In the genomic region with DNA sequence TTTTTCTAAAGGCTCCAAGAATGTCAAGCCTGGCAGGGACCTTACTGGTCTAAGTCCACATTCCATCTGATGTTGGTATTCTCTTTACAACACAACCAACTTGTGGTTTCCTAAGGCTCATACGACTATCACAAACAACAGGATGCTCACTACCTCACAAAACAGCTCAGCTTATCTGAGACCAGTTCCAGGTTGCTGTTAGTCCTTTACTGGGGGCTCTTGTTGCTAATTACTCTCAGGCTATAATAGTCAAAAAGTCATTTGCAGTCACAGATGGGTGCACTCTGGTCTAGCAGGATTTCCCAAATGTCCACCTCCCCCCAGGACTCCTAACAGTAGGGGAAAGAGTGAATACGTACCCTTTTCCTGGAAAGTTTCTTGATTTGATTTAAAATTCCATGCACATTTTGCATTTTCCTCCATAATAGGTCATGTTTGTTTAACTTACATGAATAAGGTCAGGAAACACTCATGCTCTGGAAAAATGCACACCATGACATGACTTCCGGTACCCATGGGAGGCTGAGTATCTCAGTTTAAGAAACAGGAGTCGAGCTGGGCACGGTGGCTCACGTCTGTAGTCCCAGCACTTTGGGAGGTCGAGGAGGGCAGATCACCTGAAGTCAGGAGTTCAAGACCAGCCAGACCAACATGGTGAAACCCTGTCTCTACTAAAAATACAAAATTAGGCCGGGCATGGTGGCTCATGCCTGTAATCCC, we compare ENCODE assay signal across 11 cellular contexts. TPM values are rescaled to one million over a fixed set of nuclear protein-coding genes. Genes with fewer than 3 reads are reported as not detected.
DNase-seq lines count a peak whose midpoint lies in the region; ATAC-seq and TF ChIP-seq lines count a peak whose summit lies in the region.
"Had no signal": no experiment of that assay in that cellular context is flagged by ENCODE, and none has a peak within 500 bp of the region (broad histone marks: within the 10 kb centered on the region; RNA-seq: fewer than 3 reads in every experiment).

No MANE protein-coding gene starts in this region.

- H3K36me3 Mint-ChIP-seq in central memory CD8-positive, alpha-beta T cell (ENCODE audit: insufficient read depth): peaks cover 47% of the 10 kb centered on the region
- H3K36me3 Mint-ChIP-seq in naive thymus-derived CD8-positive, alpha-beta T cell: peaks cover 2 to 38% (median 4%) of the 10 kb centered on the region in 3 donors
- no peaks in the 10 kb centered on the region for H3K36me3 Mint-ChIP-seq in CD14-positive monocyte

- peak overlapping the region; percentile 66 for H3K4me3 Mint-ChIP-seq in central memory CD8-positive, alpha-beta T cell
- peak overlapping the region; percentile 71 to 92 (median 87) for H3K4me3 Mint-ChIP-seq in naive thymus-derived CD8-positive, alpha-beta T cell
- H3K4me3 Mint-ChIP-seq in CD14-positive monocyte: no peak overlapping the region

- H3K27ac ChIP-seq in Karpas-422 (ENCODE audit: low read length): no peak overlapping the region
- H3K27ac ChIP-seq: hepatocyte had no signal

- H3K9me3 ChIP-seq in Karpas-422 (ENCODE audit: low read length): no peaks in the 10 kb centered on the region

- peaks cover 29% of the 10 kb centered on the region for H3K4me1 ChIP-seq in Karpas-422 (ENCODE audit: low read length)

- DNase-seq in Daoy (ENCODE audit: low read depth): peak; percentile 56
- DNase-seq in NCI-H226: peak; percentile 61
- DNase-seq in central memory CD8-positive, alpha-beta T cell (ENCODE audit: low spot score in 2 of 2): no peak
- peak in 2 of 10 donors; percentile 52 to 62 for DNase-seq in naive thymus-derived CD8-positive, alpha-beta T cell
- DNase-seq in CD14-positive monocyte (ENCODE audit: low spot score): no peak
- DNase-seq in GOT3 (lab: John Stamatoyannopoulos, UW): no peak
- no peak for DNase-seq in Karpas-422
- DNase-seq: stimulated activated CD4-positive, alpha-beta T cell treated with anti-CD3 and anti-CD28 coated beads, Interleukin-12 subunit alpha, Interleukin-12 subunit beta, amount 100 ng/mL, for 4 hours had no signal

- H3K27ac Mint-ChIP-seq in central memory CD8-positive, alpha-beta T cell (ENCODE audit: low read depth): peak overlapping the region; percentile 91
- peak overlapping the region; percentile 96 to 100 (median 99) for H3K27ac Mint-ChIP-seq in naive thymus-derived CD8-positive, alpha-beta T cell
- H3K27ac Mint-ChIP-seq in CD14-positive monocyte: peak overlapping the region in 1 of 7 donors; percentile 22

- no peaks in the 10 kb centered on the region for H3K79me2 ChIP-seq in Karpas-422 (ENCODE audit: low read length)
- H3K79me2 ChIP-seq: hepatocyte had no signal

- no peaks in the 10 kb centered on the region for H3K36me3 ChIP-seq in Karpas-422 (ENCODE audit: insufficient read depth, low read length)

- H3K27me3 Mint-ChIP-seq in central memory CD8-positive, alpha-beta T cell: no peaks in the 10 kb centered on the region
- H3K27me3 Mint-ChIP-seq in naive thymus-derived CD8-positive, alpha-beta T cell: no peaks in the 10 kb centered on the region
- H3K27me3 Mint-ChIP-seq in CD14-positive monocyte (ENCODE audit: low read depth in 3 of 3): peaks cover 4 to 5% (median 4%) of the 10 kb centered on the region in 3 donors

- H2AFZ ChIP-seq in Karpas-422 (ENCODE audit: low read length): no peak overlapping the region
- H2AFZ ChIP-seq: hepatocyte had no signal

- H3K9me2 ChIP-seq in Karpas-422 (replicated peaks; ENCODE audit: insufficient read depth, low read length): no peaks in the 10 kb centered on the region

- no peak overlapping the region for H3K4me2 ChIP-seq in Karpas-422 (ENCODE audit: low read depth, low read length, poor library complexity, severe bottlenecking)
- H3K4me2 ChIP-seq: hepatocyte had no signal

- POLR2A ChIA-PET in naive thymus-derived CD8-positive, alpha-beta T cell (lab: Charles Lee): interaction anchor here (1.0 to 50.5 kb wide), 4 partner anchors 4 to 127 kb away, joined by 3 to 2080 read pairs (median 1042); a partner anchor contains a TSS

- TF ChIP-seq CTCF in CD14-positive monocyte (IDR thresholded peaks at IDR 0.05): no peak

- intact Hi-C loops in CD14-positive monocyte (cut with micrococcal nuclease): no loop called here

- H3K4me1 Mint-ChIP-seq in central memory CD8-positive, alpha-beta T cell: peaks cover 53% of the 10 kb centered on the region
- peaks cover 30 to 71% (median 68%) of the 10 kb centered on the region in 4 donors for H3K4me1 Mint-ChIP-seq in naive thymus-derived CD8-positive, alpha-beta T cell
- H3K4me1 Mint-ChIP-seq in CD14-positive monocyte: peaks cover 20% of the 10 kb centered on the region

- ATAC-seq in central memory CD8-positive, alpha-beta T cell (replicated peaks; ENCODE audit: extremely low read depth, poor library complexity, severe bottlenecking): no peak
- ATAC-seq in naive thymus-derived CD8-positive, alpha-beta T cell: peak; percentile 38 to 40
- ATAC-seq in GM21360 (IDR thresholded peaks at IDR 0.05; ENCODE audit: unreplicated experiment): no peak
- ATAC-seq: Right ventricle myocardium inferior had no signal

- no peaks in the 10 kb centered on the region for H3K27me3 ChIP-seq in Karpas-422 (ENCODE audit: low read length)
- H3K27me3 ChIP-seq: hepatocyte had no signal

- H3K9me3 Mint-ChIP-seq in central memory CD8-positive, alpha-beta T cell: no peaks in the 10 kb centered on the region
- peaks cover 0 to 2% (median 0%) of the 10 kb centered on the region in 9 donors for H3K9me3 Mint-ChIP-seq in naive thymus-derived CD8-positive, alpha-beta T cell
- H3K9me3 Mint-ChIP-seq in CD14-positive monocyte: peaks cover 0 to 2% (median 0%) of the 10 kb centered on the region in 7 donors

- H3K9ac ChIP-seq in Karpas-422 (ENCODE audit: low read length): no peak overlapping the region

- H4K20me1 ChIP-seq in Karpas-422 (ENCODE audit: insufficient read depth, low read depth, low read length): no peaks in the 10 kb centered on the region

- H3K4me3 ChIP-seq in Karpas-422 (ENCODE audit: low read length): no peak overlapping the region
- H3K4me3 ChIP-seq: hepatocyte had no signal

RNA-seq across cellular contexts. Expression of a gene that starts 16.0 kb away (rescaled TPM):
- 0.06 TPM in 1 of 2 replicates, not detected in the other for total RNA-seq in Daoy (2014; rRNA removed; shearing (Covaris generic))
- total RNA-seq in naive thymus-derived CD8-positive, alpha-beta T cell: 100 to 1,000 TPM; 509 to 515 TPM
- polyA plus RNA-seq in naive thymus-derived CD8-positive, alpha-beta T cell: 1,000 to 10,000 TPM in 1 of 3 donors, 100 to 1,000 TPM in 2; 876 to 1,069 (median 952) TPM
- polyA plus RNA-seq in CD14-positive monocyte: 1 to 10 TPM; 1.7 to 2.2 TPM
- total RNA-seq in Karpas-422 (2014; rRNA removed; shearing (Covaris generic); ENCODE audit: low replicate concordance): 12.0 and 26.1 TPM in 2 replicates

RNA-seq across cellular contexts. Expression of a gene that starts 20.1 kb away (rescaled TPM):
- not detected in 2 replicates for total RNA-seq in Daoy (2014; rRNA removed; shearing (Covaris generic))
- total RNA-seq in naive thymus-derived CD8-positive, alpha-beta T cell: 1 to 10 TPM; 1.5 to 1.7 TPM
- not detected for polyA plus RNA-seq in naive thymus-derived CD8-positive, alpha-beta T cell
- polyA plus RNA-seq in CD14-positive monocyte: not detected
- total RNA-seq in Karpas-422 (2014; rRNA removed; shearing (Covaris generic); ENCODE audit: low replicate concordance): 1.5 TPM in 1 of 2 replicates, not detected in the other

RNA-seq across cellular contexts. Expression of a gene that starts 24.8 kb away (rescaled TPM):
- 96.9 and 122 TPM in 2 replicates for total RNA-seq in Daoy (2014; rRNA removed; shearing (Covaris generic))
- total RNA-seq in naive thymus-derived CD8-positive, alpha-beta T cell: 100 to 1,000 TPM; 154 to 156 TPM
- 100 to 1,000 TPM; 171 to 202 (median 173) TPM for polyA plus RNA-seq in naive thymus-derived CD8-positive, alpha-beta T cell
- 10 to 100 TPM; 73.8 to 88.7 TPM for polyA plus RNA-seq in CD14-positive monocyte
- 201 and 257 TPM in 2 replicates for total RNA-seq in Karpas-422 (2014; rRNA removed; shearing (Covaris generic); ENCODE audit: low replicate concordance)

RNA-seq across cellular contexts. Expression of a gene that starts 44.9 kb away (rescaled TPM):
- 682 and 715 TPM in 2 replicates for total RNA-seq in Daoy (2014; rRNA removed; shearing (Covaris generic))
- total RNA-seq in naive thymus-derived CD8-positive, alpha-beta T cell: 10 to 100 TPM; 80.3 to 96.9 TPM
- 100 to 1,000 TPM; 167 to 181 (median 179) TPM for polyA plus RNA-seq in naive thymus-derived CD8-positive, alpha-beta T cell
- 100 to 1,000 TPM; 151 to 162 TPM for polyA plus RNA-seq in CD14-positive monocyte
- 178 and 213 TPM in 2 replicates for total RNA-seq in Karpas-422 (2014; rRNA removed; shearing (Covaris generic); ENCODE audit: low replicate concordance)

RNA-seq across cellular contexts. Expression of a gene that starts 44.9 kb away (rescaled TPM):
- 6.4 and 8.7 TPM in 2 replicates for total RNA-seq in Daoy (2014; rRNA removed; shearing (Covaris generic))
- 10 to 100 TPM; 24.3 to 26.4 TPM for total RNA-seq in naive thymus-derived CD8-positive, alpha-beta T cell
- polyA plus RNA-seq in naive thymus-derived CD8-positive, alpha-beta T cell: 1 to 10 TPM; 2.1 to 4.9 (median 4.4) TPM
- polyA plus RNA-seq in CD14-positive monocyte: 10 to 100 TPM; 12.8 to 14.5 TPM
- total RNA-seq in Karpas-422 (2014; rRNA removed; shearing (Covaris generic); ENCODE audit: low replicate concordance): 11.2 and 11.6 TPM in 2 replicates

Comparison
In these comparisons a context has a peak if more than half of its experiments do, and no peak if none do; other contexts are left out.
1. DNase-seq: peak in Daoy (single experiment) and NCI-H226 (single experiment); none in central memory CD8-positive, alpha-beta T cell (0 of 2), CD14-positive monocyte (single experiment), GOT3 (single experiment) and Karpas-422 (single experiment).
2. ATAC-seq: peak in naive thymus-derived CD8-positive, alpha-beta T cell (2 of 2); none in central memory CD8-positive, alpha-beta T cell (single experiment) and GM21360 (single experiment).
3. H3K4me3 Mint-ChIP-seq: peak in central memory CD8-positive, alpha-beta T cell (single experiment) and naive thymus-derived CD8-positive, alpha-beta T cell (10 of 10); none in CD14-positive monocyte (0 of 2).
4. RNA of a gene that starts 16.0 kb away (total RNA-seq): 509 to 515 TPM in naive thymus-derived CD8-positive, alpha-beta T cell; 12.0 to 26.1 TPM in Karpas-422 and 0.06 TPM in Daoy; every median in the first group is over 10 times any median in the second.